Comparison of ENCODE assay signal across 16 cellular contexts in genomic region chr11:12853325-12853651, GRCh38.
DNase-seq lines count a peak whose midpoint lies in the region; ATAC-seq and TF ChIP-seq lines count a peak whose summit lies in the region.
"Had no signal": no experiment of that assay in that cellular context is flagged by ENCODE, and none has a peak within 500 bp of the region (broad histone marks: within the 10 kb centered on the region; RNA-seq: fewer than 3 reads in every experiment).

No MANE protein-coding gene starts in this region.

- no peaks in the 10 kb centered on the region for H3K9me3 ChIP-seq in HEK293 (ENCODE audit: control insufficient read depth, insufficient read depth, low read depth, low read length)
- H3K9me3 ChIP-seq in breast epithelium: no peaks in the 10 kb centered on the region
- H3K9me3 ChIP-seq in mesodermal cell (ENCODE audit: control insufficient read depth, low read length): no peaks in the 10 kb centered on the region
- H3K9me3 ChIP-seq in stomach smooth muscle (ENCODE audit: control insufficient read depth in 2 of 2, low read length in 2 of 2): no peaks in the 10 kb centered on the region
- H3K9me3 ChIP-seq in MM.1S (replicated peaks; ENCODE audit: insufficient read depth, low read length): no peaks in the 10 kb centered on the region
- H3K9me3 ChIP-seq: BE2C, SJSA1 had no signal

- H3K36me3 ChIP-seq in HEK293 (ENCODE audit: control insufficient read depth in 2 of 2, insufficient read depth in 1 of 2, low read length in 2 of 2) (no peaks in the 10 kb centered on the region), breast epithelium (no peaks in the 10 kb centered on the region), mesodermal cell (ENCODE audit: control insufficient read depth, insufficient read depth, low read length) (peaks cover 57% of the 10 kb centered on the region), stomach smooth muscle (ENCODE audit: control insufficient read depth in 2 of 2, insufficient read depth in 2 of 2, low read length in 2 of 2) (no peaks in the 10 kb centered on the region), MM.1S (replicated peaks; ENCODE audit: insufficient read depth, low read length) (no peaks in the 10 kb centered on the region)
- H3K36me3 ChIP-seq: BE2C, SJSA1 had no signal

- no peak overlapping the region for H3K4me3 ChIP-seq in HEK293 (ENCODE audit: low read depth, low read length)
- no peak overlapping the region for H3K4me3 ChIP-seq in breast epithelium
- H3K4me3 ChIP-seq in mesodermal cell (ENCODE audit: extremely low read depth, insufficient read depth, low read length, poor library complexity, severe bottlenecking): no peak overlapping the region
- no peak overlapping the region for H3K4me3 ChIP-seq in stomach smooth muscle (ENCODE audit: low read length in 2 of 2)
- no peak overlapping the region for H3K4me3 ChIP-seq in MM.1S (ENCODE audit: low read length)
- H3K4me3 ChIP-seq: SJSA1 had no signal

- no peaks in the 10 kb centered on the region for H3K9me2 ChIP-seq in MM.1S (replicated peaks; ENCODE audit: insufficient read depth, low read length)

- CTCF ChIA-PET in HEK293 (lab: Yijun Ruan, JAX): interaction anchor here (0.7 kb wide), 1 partner anchor 36 kb away, joined by 3 read pairs; no protein-coding TSS in a partner anchor
- CTCF ChIA-PET in GM10248 (lab: Yijun Ruan, JAX): interaction anchor here (0.7 to 1.3 kb wide), 5 partner anchors 8 to 35 kb away, joined by 3 to 5 read pairs (median 3); no protein-coding TSS in a partner anchor

- no peak overlapping the region for H3K4me2 ChIP-seq in MM.1S (ENCODE audit: low read depth, low read length)

- no peak overlapping the region for H3K27ac ChIP-seq in HEK293 (ENCODE audit: extremely low read depth, low read depth, low read length)
- H3K27ac ChIP-seq in breast epithelium: peak overlapping the region; percentile 27 to 30
- H3K27ac ChIP-seq in mesodermal cell (ENCODE audit: low read depth, low read length, severe bottlenecking): peak overlapping the region; percentile 33
- H3K27ac ChIP-seq in stomach smooth muscle (ENCODE audit: low read length): peak overlapping the region; percentile 11
- no peak overlapping the region for H3K27ac ChIP-seq in MM.1S (ENCODE audit: low read length)
- H3K27ac ChIP-seq: SJSA1 had no signal

- H3K9ac ChIP-seq in stomach smooth muscle (ENCODE audit: low read length in 2 of 2) (no peak overlapping the region), MM.1S (ENCODE audit: low read length) (no peak overlapping the region)

- no peaks in the 10 kb centered on the region for H4K20me1 ChIP-seq in MM.1S (ENCODE audit: insufficient read depth, low read length)

- intact Hi-C loops in breast epithelium (cut with DNase I; ENCODE audit: low total_unique reads): no loop called here

- WGBS in mesodermal cell (ENCODE audit: insufficient coverage in 2 of 2), 2 experiments: no CpG with 5 or more reads among the region's 1 CpG

- TF ChIP-seq POLR2A in breast epithelium (IDR thresholded peaks at IDR 0.05): no peak

- no peaks in the 10 kb centered on the region for H3K27me3 ChIP-seq in breast epithelium
- no peaks in the 10 kb centered on the region for H3K27me3 ChIP-seq in stomach smooth muscle (ENCODE audit: control insufficient read depth in 1 of 2, insufficient read depth in 2 of 2, low read length in 2 of 2)
- H3K27me3 ChIP-seq in MM.1S (replicated peaks; ENCODE audit: insufficient read depth, low read length): no peaks in the 10 kb centered on the region
- H3K27me3 ChIP-seq: BE2C, SJSA1 had no signal

- ATAC-seq in HG03571 (IDR thresholded peaks at IDR 0.05; ENCODE audit: unreplicated experiment) (no peak), HG02763 (IDR thresholded peaks at IDR 0.05; ENCODE audit: unreplicated experiment) (no peak)
- ATAC-seq: activated T-cell treated with anti-CD3 and anti-CD28 coated beads, Interleukin-2, amount 50 U/mL, for 72 hours had no signal

- H3F3A ChIP-seq in MM.1S (ENCODE audit: insufficient read depth, low read length): 0 out of 2 replicates have a peak, but pooled peaks cover 4% of the 10 kb centered on the region

- POLR2A ChIA-PET in HEK293 (lab: Yijun Ruan, JAX) (interaction anchor here (0.6 kb wide), 1 partner anchor 1613 kb away, joined by 6 read pairs; no protein-coding TSS in a partner anchor), GM10248 (lab: Yijun Ruan, JAX) (no interaction called here)

- H3K4me1 ChIP-seq in HEK293 (ENCODE audit: control insufficient read depth, insufficient read depth, low read length) (no peaks in the 10 kb centered on the region), breast epithelium (no peaks in the 10 kb centered on the region), mesodermal cell (ENCODE audit: control insufficient read depth, insufficient read depth, low read length, poor library complexity, severe bottlenecking) (peaks cover 27% of the 10 kb centered on the region), stomach smooth muscle (ENCODE audit: control insufficient read depth, insufficient read depth, low read length) (peaks cover 28% of the 10 kb centered on the region), MM.1S (ENCODE audit: low read length) (peaks cover 5% of the 10 kb centered on the region)
- H3K4me1 ChIP-seq: BE2C, SJSA1 had no signal

- no peak for TF ChIP-seq CTCF in HEK293 (tag by site-specific recombination; IDR thresholded peaks at IDR 0.05)
- TF ChIP-seq CTCF in breast epithelium (IDR thresholded peaks at IDR 0.05): no peak
- no peak for TF ChIP-seq CTCF in MM.1S (IDR thresholded peaks at IDR 0.05; ENCODE audit: low read length)
- TF ChIP-seq CTCF in GM10248 (IDR thresholded peaks at IDR 0.05; ENCODE audit: control extremely low read depth, extremely low read depth, low read depth, missing control alignments): no peak

- no peak overlapping the region for H2AFZ ChIP-seq in MM.1S (ENCODE audit: low read length)

- no peak for DNase-seq in breast epithelium (ENCODE audit: low spot score in 2 of 2)
- DNase-seq in MM.1S: no peak
- DNase-seq in GM10248 (ENCODE audit: extremely low spot score): no peak
- DNase-seq: activated naive CD8-positive, alpha-beta T cell treated with anti-CD3 and anti-CD28 coated beads, Interleukin-2, amount 10 ng/mL, durations not matched to agents 7 days and 5 days; activated T-cell treated with anti-CD3 and anti-CD28 coated beads, Interleukin-2, amount 50 U/mL, for 72 hours; BE2C; DMS 273 treated with DMSO at 0.1 percent for 48 hours; Karpas-422; midbrain; NCI-H1436 had no signal

- H3K79me2 ChIP-seq in MM.1S (ENCODE audit: low read length): peaks cover 77% of the 10 kb centered on the region

TF ChIP-seq in HEK293, 187 proteins besides CTCF, POLR2A, EP300 and RAD21:
- no peak for TF ChIP-seq ZNF37A (tag by site-specific recombination; IDR thresholded peaks at IDR 0.05)
- peak; percentile 93 for TF ChIP-seq SP7 (tag by site-specific recombination; IDR thresholded peaks at IDR 0.05)
- TF ChIP-seq ZNF626 (tag by site-specific recombination; IDR thresholded peaks at IDR 0.05): no peak
- TF ChIP-seq ZBTB6 (tag by site-specific recombination; IDR thresholded peaks at IDR 0.05): no peak
- TF ChIP-seq ZNF610 (tag by site-specific recombination; IDR thresholded peaks at IDR 0.05; ENCODE audit: borderline replicate concordance): no peak
- TF ChIP-seq OSR2 (tag by site-specific recombination; IDR thresholded peaks at IDR 0.05): 0 out of 2 replicates have a peak, but pooled peaks have one; percentile 10

Comparison
In these comparisons a context has a peak if more than half of its experiments do, and no peak if none do; other contexts are left out.
1. H3K27ac ChIP-seq: peak in breast epithelium (2 of 2), mesodermal cell (single experiment) and stomach smooth muscle (single experiment); none in HEK293 (single experiment) and MM.1S (single experiment).